In genomic region chr20:17822540-17823155, GRCh38 we compare ENCODE assay signal across 15 cellular contexts.
"Had no signal": no experiment of that assay in that cellular context is flagged by ENCODE, and none has a peak within 500 bp of the region (broad histone marks: within the 10 kb centered on the region; RNA-seq: fewer than 3 reads in every experiment).

No MANE protein-coding gene starts in this region.

- DNase-seq: activated CD4-positive, alpha-beta T cell treated with anti-CD3 and anti-CD28 coated beads for 48 hours; activated CD8-positive, alpha-beta memory T cell treated with anti-CD3 and anti-CD28 coated beads, Interleukin-2, amount 50 U/mL, for 4 hours; activated CD8-positive, alpha-beta T cell treated with anti-CD3 and anti-CD28 coated beads, Interleukin-2, amount 10 ng/mL, durations not matched to agents 7 days and 5 days; activated gamma-delta T cell; activated T-cell treated with anti-CD3 and anti-CD28 coated beads, Interleukin-2, amount 50 U/mL, for 72 hours; amniotic stem cell; effector memory CD4-positive, alpha-beta T cell; glutamatergic neuron; kidney glomerular epithelial cell; stimulated activated CD4-positive, alpha-beta T cell treated with anti-CD3 and anti-CD28 coated beads, Interleukin-4, amount 100 ng/mL, for 24 hours; stimulated activated naive CD4-positive, alpha-beta T cell treated with Interleukin-2 at 50 U/mL for 16 hours; T-helper 17 cell had no signal

- H3K36me3 ChIP-seq: neural progenitor cell, ovary had no signal

- H3K27me3 ChIP-seq: neural progenitor cell, ovary had no signal

- H3K9ac ChIP-seq: neural progenitor cell had no signal

- H3K4me2 ChIP-seq: neural progenitor cell had no signal

- H3K27ac ChIP-seq: neural progenitor cell had no signal

- H3K4me3 ChIP-seq: neural progenitor cell, ovary had no signal

- H3K4me1 ChIP-seq: neural progenitor cell had no signal

- H3K9me3 ChIP-seq: ovary had no signal

- ATAC-seq: activated CD8-positive, alpha-beta T cell treated with anti-CD3 and anti-CD28 coated beads, Interleukin-2, amount 10 ng/mL, durations not matched to agents 7 days and 5 days; activated naive CD4-positive, alpha-beta T cell treated with anti-CD3 and anti-CD28 coated beads, Interleukin-2, amount 50 U/mL, for 72 hours; activated T-cell treated with anti-CD3 and anti-CD28 coated beads, Interleukin-2, amount 50 U/mL, for 72 hours; T-helper 17 cell had no signal
